Comparison of ENCODE assay signal across 1 cellular context in the genomic region with DNA sequence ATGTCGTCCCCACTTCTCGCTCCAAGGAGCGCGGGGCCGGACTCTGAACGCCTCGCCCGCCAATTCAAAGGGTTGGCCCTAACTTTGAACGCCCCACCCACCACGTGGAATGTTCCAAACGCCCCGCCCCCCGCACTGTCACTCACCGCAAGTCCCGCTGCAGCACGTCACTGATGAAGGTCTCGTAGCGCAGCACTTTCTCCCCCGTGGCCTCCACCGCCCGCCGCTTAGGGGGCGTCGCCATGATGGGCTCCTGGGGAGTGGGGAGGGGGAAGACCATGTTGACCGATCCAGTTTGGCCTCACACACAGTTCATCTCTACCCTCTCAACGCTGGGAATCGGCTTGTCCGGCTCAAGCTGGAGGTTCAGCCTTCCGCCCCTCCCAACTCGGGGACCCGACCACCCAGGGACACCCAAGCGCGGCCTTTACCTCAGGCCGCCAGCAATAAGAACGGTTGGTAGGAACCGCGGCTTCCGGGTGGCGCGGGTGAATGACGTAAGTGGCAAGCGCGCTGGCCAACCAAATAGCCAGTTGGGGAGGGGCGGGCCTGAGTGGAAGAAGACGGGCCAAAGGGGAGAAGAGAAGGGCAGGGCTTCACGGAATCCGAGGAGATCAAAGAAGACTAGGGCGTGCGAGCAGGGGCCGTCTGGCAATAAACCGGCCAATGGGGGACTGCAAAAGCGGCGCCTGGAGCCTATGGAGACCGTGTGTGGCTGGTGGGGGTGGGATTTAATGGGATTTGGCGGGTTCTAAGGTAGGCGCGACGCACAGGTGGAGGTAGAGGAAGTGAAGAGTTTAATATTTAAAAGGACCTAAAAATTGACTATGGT.
A peak's percentile ranks its signal among the peaks of the same experiment; 100 is the strongest.
TF ChIP-seq lines count a peak whose summit lies in the region.

A gene with protein sequence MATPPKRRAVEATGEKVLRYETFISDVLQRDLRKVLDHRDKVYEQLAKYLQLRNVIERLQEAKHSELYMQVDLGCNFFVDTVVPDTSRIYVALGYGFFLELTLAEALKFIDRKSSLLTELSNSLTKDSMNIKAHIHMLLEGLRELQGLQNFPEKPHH (minus strand): TSS at position 497 of the 832 bp plus-strand sequence. CDS start 253 bp downstream, at position 244.

TF ChIP-seq in HEK293, 187 proteins besides CTCF, POLR2A, EP300 and RAD21 (continued from another document and continues in another):
- TF ChIP-seq, protein P1, sequence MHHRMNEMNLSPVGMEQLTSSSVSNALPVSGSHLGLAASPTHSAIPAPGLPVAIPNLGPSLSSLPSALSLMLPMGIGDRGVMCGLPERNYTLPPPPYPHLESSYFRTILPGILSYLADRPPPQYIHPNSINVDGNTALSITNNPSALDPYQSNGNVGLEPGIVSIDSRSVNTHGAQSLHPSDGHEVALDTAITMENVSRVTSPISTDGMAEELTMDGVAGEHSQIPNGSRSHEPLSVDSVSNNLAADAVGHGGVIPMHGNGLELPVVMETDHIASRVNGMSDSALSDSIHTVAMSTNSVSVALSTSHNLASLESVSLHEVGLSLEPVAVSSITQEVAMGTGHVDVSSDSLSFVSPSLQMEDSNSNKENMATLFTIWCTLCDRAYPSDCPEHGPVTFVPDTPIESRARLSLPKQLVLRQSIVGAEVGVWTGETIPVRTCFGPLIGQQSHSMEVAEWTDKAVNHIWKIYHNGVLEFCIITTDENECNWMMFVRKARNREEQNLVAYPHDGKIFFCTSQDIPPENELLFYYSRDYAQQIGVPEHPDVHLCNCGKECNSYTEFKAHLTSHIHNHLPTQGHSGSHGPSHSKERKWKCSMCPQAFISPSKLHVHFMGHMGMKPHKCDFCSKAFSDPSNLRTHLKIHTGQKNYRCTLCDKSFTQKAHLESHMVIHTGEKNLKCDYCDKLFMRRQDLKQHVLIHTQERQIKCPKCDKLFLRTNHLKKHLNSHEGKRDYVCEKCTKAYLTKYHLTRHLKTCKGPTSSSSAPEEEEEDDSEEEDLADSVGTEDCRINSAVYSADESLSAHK (tag by site-specific recombination; IDR thresholded peaks at IDR 0.05): no peak
- TF ChIP-seq, protein P2, sequence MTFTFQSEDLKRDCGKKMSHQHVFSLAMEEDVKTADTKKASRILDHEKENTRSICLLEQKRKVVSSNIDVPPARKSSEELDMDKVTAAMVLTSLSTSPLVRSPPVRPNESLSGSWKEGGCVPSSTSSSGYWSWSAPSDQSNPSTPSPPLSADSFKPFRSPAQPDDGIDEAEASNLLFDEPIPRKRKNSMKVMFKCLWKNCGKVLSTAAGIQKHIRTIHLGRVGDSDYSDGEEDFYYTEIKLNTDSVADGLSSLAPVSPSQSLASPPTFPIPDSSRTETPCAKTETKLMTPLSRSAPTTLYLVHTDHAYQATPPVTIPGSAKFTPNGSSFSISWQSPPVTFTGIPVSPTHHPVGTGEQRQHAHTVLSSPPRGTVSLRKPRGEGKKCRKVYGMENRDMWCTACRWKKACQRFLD (tag by site-specific recombination; IDR thresholded peaks at IDR 0.05): no peak
- TF ChIP-seq ZNF660 (tag by site-specific recombination; IDR thresholded peaks at IDR 0.05) (peak; percentile 27; the same call in 1 of the 2 replicates), ZNF426 (tag by site-specific recombination; IDR thresholded peaks at IDR 0.05) (no peak), ZNF121 (tag by site-specific recombination; IDR thresholded peaks at IDR 0.05) (no peak), ZNF10 (tag by site-specific recombination; IDR thresholded peaks at IDR 0.05) (peak; percentile 77; the same call in 1 of the 2 replicates), ZNF433 (tag by site-specific recombination; IDR thresholded peaks at IDR 0.05; ENCODE audit: low read depth) (no peak), ZNF2 (tag by site-specific recombination; IDR thresholded peaks at IDR 0.05) (peak; percentile 67; the same call in 1 of the 2 replicates), ZNF600 (tag by site-specific recombination; IDR thresholded peaks at IDR 0.05) (peak; percentile 56; the same call in 1 of the 2 replicates), ZNF341 (tag by site-specific recombination; IDR thresholded peaks at IDR 0.05; ENCODE audit: low read depth) (peak; percentile 92), ZNF155 (tag by site-specific recombination; IDR thresholded peaks at IDR 0.05) (no peak), RBAK (tag by site-specific recombination; IDR thresholded peaks at IDR 0.05) (no peak), REPIN1 (tag by site-specific recombination; IDR thresholded peaks at IDR 0.05; ENCODE audit: low read depth) (no peak), GLIS1 (tag by site-specific recombination; IDR thresholded peaks at IDR 0.05) (peak; percentile 92), ZNF747 (tag by site-specific recombination; IDR thresholded peaks at IDR 0.05) (no peak), KLF7 (tag by site-specific recombination; IDR thresholded peaks at IDR 0.05; ENCODE audit: borderline replicate concordance) (peak; percentile 14; the same call in 1 of the 2 replicates), ZNF658 (tag by site-specific recombination; IDR thresholded peaks at IDR 0.05) (no peak), ZNF16 (tag by site-specific recombination; IDR thresholded peaks at IDR 0.05; ENCODE audit: low read depth) (no peak), GFI1B (tag by site-specific recombination; IDR thresholded peaks at IDR 0.05) (no peak), ZNF843 (tag by site-specific recombination; IDR thresholded peaks at IDR 0.05) (peak; percentile 37; the same call in 1 of the 2 replicates), PRDM1 (tag by site-specific recombination; IDR thresholded peaks at IDR 0.05) (peak; percentile 79), KLF8 (tag by site-specific recombination; IDR thresholded peaks at IDR 0.05) (peak; percentile 59), ZNF830 (tag by site-specific recombination; IDR thresholded peaks at IDR 0.05; ENCODE audit: low read depth) (no peak), ZNF610 (tag by site-specific recombination; IDR thresholded peaks at IDR 0.05; ENCODE audit: borderline replicate concordance) (no peak), SP3 (tag by site-specific recombination; IDR thresholded peaks at IDR 0.05) (peak; percentile 94), ZNF654 (tag by site-specific recombination; IDR thresholded peaks at IDR 0.05; ENCODE audit: low read depth) (no peak), ZNF391 (tag by site-specific recombination; IDR thresholded peaks at IDR 0.05; ENCODE audit: borderline replicate concordance, low read depth) (peak; percentile 88), ZNF138 (tag by site-specific recombination; IDR thresholded peaks at IDR 0.05; ENCODE audit: borderline replicate concordance) (no peak), WT1 (tag by site-specific recombination; IDR thresholded peaks at IDR 0.05) (0 out of 2 replicates have a peak, but pooled peaks have one; percentile 44), ZNF37A (tag by site-specific recombination; IDR thresholded peaks at IDR 0.05) (no peak), ZSCAN16 (tag by site-specific recombination; IDR thresholded peaks at IDR 0.05) (no peak), ZNF521 (tag by site-specific recombination; IDR thresholded peaks at IDR 0.05) (no peak), ZNF571 (tag by site-specific recombination; IDR thresholded peaks at IDR 0.05) (no peak), ZNF473 (tag by site-specific recombination; IDR thresholded peaks at IDR 0.05) (no peak)
- TF ChIP-seq, protein P3, sequence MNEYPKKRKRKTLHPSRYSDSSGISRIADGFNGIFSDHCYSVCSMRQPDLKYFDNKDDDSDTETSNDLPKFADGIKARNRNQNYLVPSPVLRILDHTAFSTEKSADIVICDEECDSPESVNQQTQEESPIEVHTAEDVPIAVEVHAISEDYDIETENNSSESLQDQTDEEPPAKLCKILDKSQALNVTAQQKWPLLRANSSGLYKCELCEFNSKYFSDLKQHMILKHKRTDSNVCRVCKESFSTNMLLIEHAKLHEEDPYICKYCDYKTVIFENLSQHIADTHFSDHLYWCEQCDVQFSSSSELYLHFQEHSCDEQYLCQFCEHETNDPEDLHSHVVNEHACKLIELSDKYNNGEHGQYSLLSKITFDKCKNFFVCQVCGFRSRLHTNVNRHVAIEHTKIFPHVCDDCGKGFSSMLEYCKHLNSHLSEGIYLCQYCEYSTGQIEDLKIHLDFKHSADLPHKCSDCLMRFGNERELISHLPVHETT (tag by site-specific recombination; IDR thresholded peaks at IDR 0.05): peak; percentile 68
- TF ChIP-seq, protein P4, sequence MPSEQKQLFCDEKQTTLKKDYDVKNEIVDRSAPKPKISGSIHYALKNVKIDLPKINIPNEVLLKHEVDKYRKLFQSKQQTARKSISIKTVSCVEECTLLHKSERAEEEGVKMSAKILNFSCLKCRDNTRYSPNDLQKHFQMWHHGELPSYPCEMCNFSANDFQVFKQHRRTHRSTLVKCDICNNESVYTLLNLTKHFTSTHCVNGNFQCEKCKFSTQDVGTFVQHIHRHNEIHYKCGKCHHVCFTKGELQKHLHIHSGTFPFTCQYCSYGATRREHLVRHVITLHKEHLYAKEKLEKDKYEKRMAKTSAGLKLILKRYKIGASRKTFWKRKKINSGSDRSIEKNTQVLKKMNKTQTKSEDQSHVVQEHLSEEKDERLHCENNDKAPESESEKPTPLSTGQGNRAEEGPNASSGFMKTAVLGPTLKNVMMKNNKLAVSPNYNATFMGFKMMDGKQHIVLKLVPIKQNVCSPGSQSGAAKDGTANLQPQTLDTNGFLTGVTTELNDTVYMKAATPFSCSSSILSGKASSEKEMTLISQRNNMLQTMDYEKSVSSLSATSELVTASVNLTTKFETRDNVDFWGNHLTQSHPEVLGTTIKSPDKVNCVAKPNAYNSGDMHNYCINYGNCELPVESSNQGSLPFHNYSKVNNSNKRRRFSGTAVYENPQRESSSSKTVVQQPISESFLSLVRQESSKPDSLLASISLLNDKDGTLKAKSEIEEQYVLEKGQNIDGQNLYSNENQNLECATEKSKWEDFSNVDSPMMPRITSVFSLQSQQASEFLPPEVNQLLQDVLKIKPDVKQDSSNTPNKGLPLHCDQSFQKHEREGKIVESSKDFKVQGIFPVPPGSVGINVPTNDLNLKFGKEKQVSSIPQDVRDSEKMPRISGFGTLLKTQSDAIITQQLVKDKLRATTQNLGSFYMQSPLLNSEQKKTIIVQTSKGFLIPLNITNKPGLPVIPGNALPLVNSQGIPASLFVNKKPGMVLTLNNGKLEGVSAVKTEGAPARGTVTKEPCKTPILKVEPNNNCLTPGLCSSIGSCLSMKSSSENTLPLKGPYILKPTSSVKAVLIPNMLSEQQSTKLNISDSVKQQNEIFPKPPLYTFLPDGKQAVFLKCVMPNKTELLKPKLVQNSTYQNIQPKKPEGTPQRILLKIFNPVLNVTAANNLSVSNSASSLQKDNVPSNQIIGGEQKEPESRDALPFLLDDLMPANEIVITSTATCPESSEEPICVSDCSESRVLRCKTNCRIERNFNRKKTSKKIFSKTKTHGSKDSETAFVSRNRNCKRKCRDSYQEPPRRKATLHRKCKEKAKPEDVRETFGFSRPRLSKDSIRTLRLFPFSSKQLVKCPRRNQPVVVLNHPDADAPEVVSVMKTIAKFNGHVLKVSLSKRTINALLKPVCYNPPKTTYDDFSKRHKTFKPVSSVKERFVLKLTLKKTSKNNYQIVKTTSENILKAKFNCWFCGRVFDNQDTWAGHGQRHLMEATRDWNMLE (tag by site-specific recombination; conservative IDR thresholded peaks at IDR 0.05; ENCODE audit: low read depth): peak; percentile 59
- TF ChIP-seq, protein P5, sequence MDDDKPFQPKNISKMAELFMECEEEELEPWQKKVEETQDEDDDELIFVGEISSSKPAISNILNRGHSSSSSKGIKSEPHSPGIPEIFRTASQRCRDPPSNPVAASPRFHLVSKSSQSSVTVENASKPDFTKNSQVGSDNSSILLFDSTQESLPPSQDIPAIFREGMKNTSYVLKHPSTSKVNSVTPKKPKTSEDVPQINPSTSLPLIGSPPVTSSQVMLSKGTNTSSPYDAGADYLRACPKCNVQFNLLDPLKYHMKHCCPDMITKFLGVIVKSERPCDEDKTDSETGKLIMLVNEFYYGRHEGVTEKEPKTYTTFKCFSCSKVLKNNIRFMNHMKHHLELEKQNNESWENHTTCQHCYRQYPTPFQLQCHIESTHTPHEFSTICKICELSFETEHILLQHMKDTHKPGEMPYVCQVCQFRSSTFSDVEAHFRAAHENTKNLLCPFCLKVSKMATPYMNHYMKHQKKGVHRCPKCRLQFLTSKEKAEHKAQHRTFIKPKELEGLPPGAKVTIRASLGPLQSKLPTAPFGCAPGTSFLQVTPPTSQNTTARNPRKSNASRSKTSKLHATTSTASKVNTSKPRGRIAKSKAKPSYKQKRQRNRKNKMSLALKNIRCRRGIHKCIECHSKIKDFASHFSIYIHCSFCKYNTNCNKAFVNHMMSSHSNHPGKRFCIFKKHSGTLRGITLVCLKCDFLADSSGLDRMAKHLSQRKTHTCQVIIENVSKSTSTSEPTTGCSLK (tag by site-specific recombination; IDR thresholded peaks at IDR 0.05): no peak
- TF ChIP-seq, protein P6, sequence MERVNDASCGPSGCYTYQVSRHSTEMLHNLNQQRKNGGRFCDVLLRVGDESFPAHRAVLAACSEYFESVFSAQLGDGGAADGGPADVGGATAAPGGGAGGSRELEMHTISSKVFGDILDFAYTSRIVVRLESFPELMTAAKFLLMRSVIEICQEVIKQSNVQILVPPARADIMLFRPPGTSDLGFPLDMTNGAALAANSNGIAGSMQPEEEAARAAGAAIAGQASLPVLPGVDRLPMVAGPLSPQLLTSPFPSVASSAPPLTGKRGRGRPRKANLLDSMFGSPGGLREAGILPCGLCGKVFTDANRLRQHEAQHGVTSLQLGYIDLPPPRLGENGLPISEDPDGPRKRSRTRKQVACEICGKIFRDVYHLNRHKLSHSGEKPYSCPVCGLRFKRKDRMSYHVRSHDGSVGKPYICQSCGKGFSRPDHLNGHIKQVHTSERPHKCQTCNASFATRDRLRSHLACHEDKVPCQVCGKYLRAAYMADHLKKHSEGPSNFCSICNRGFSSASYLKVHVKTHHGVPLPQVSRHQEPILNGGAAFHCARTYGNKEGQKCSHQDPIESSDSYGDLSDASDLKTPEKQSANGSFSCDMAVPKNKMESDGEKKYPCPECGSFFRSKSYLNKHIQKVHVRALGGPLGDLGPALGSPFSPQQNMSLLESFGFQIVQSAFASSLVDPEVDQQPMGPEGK (tag by site-specific recombination; IDR thresholded peaks at IDR 0.05): peak; percentile 95
- TF ChIP-seq, protein P7, sequence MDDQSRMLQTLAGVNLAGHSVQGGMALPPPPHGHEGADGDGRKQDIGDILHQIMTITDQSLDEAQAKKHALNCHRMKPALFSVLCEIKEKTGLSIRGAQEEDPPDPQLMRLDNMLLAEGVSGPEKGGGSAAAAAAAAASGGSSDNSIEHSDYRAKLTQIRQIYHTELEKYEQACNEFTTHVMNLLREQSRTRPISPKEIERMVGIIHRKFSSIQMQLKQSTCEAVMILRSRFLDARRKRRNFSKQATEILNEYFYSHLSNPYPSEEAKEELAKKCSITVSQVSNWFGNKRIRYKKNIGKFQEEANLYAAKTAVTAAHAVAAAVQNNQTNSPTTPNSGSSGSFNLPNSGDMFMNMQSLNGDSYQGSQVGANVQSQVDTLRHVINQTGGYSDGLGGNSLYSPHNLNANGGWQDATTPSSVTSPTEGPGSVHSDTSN (CRISPR knock-in tag; IDR thresholded peaks at IDR 0.05): no peak; the same call in 1 of the 2 replicates
